ENCODE assay signal across 12 cellular contexts in genomic region chr15:67832031-67832551, GRCh38. TPM values are rescaled to one million over a fixed set of nuclear protein-coding genes. Genes with fewer than 3 reads are reported as not detected.
DNase-seq lines count a peak whose midpoint lies in the region; ATAC-seq, FAIRE-seq and TF ChIP-seq lines count a peak whose summit lies in the region.
"Had no signal": no experiment of that assay in that cellular context is flagged by ENCODE, and none has a peak within 500 bp of the region (broad histone marks: within the 10 kb centered on the region; RNA-seq: fewer than 3 reads in every experiment).

No MANE protein-coding gene starts in this region.

- no peaks in the 10 kb centered on the region for H3K79me2 ChIP-seq in K562 (ENCODE audit: control insufficient read depth, insufficient read depth, low read length)

- no peak for TF ChIP-seq POLR2A in K562 (conservative IDR thresholded peaks at IDR 0.05)

- intact Hi-C loops in K562 (cut with micrococcal nuclease), result loop anchor here (5.0 to 10.0 kb wide), 2 partner anchors 527 to 885 kb away; no protein-coding TSS in a partner anchor

- no peak for TF ChIP-seq EP300 in K562 (IDR thresholded peaks at IDR 0.05; ENCODE audit: low read length)

- DNase-seq in NCI-H2196 (lab: John Stamatoyannopoulos, UW; ENCODE audit: unreplicated experiment) (peak; percentile 18), NCI-H2196 treated with DMSO at 0.1 percent for 48 hours (lab: John Stamatoyannopoulos, UW; ENCODE audit: unreplicated experiment) (no peak), K562 (ENCODE audit: extremely low read depth in 1 of 4, low spot score in 3 of 4) (peak in 1 of 4 experiments; percentile 35), osteocyte (ENCODE audit: extremely low spot score, unreplicated experiment) (no peak)
- no peak for DNase-seq in activated naive CD4-positive, alpha-beta T cell treated with Interleukin-2 at 50 U/mL for 16 hours
- DNase-seq: activated naive CD8-positive, alpha-beta T cell treated with anti-CD3 and anti-CD28 coated beads, Interleukin-2, amount 10 ng/mL, durations not matched to agents 7 days and 5 days had no signal

- H4K20me1 ChIP-seq in K562 (replicated peaks; ENCODE audit: control insufficient read depth, insufficient read depth, low read length), result no peaks in the 10 kb centered on the region; the same call in 1 of the 2 replicates

- POLR2A ChIA-PET in K562 (lab: Yijun Ruan, JAX), result interaction anchor here (0.7 to 2.3 kb wide), 5 partner anchors 9 to 418 kb away, joined by 3 to 7 read pairs (median 3); no protein-coding TSS in a partner anchor

- H3K9me3 ChIP-seq in K562 (replicated peaks; ENCODE audit: control insufficient read depth, insufficient read depth, low read depth, low read length), result no peaks in the 10 kb centered on the region

- TF ChIP-seq RAD21 in K562 (CRISPR knock-in tag; conservative IDR thresholded peaks at IDR 0.05 in 1 of 2, IDR thresholded peaks at IDR 0.05 in 1 of 2), result peak; percentile 19 to 57; a peak in 2 of 4 replicates

- H3K4me1 ChIP-seq in K562 (replicated peaks in 1 of 2; ENCODE audit: control insufficient read depth in 2 of 2, insufficient read depth in 2 of 2, low read length in 2 of 2), result peaks cover 0 to 31% of the 10 kb centered on the region in 2 experiments; a peak in 3 of 5 replicates

- FAIRE-seq in K562 (lab: Jason Lieb, UNC), result peak; percentile 32
- FAIRE-seq: H54, RCC 7860 had no signal

- no TSS peak for BruUV-seq in K562 (replicated peaks; lab: Mats Ljungman, UMichigan)

- ATAC-seq in K562, result 0 out of 3 replicates have a peak, but pooled peaks have one; percentile 13
- ATAC-seq in HG02588 (IDR thresholded peaks at IDR 0.05; ENCODE audit: unreplicated experiment), result no peak
- no peak for ATAC-seq in HG03108 (IDR thresholded peaks at IDR 0.05; ENCODE audit: unreplicated experiment)

- H3K9me1 ChIP-seq in K562 (ENCODE audit: control insufficient read depth, insufficient read depth, low read length), result no peaks in the 10 kb centered on the region

- H3K27me3 ChIP-seq in K562 (ENCODE audit: control insufficient read depth in 2 of 2, insufficient read depth in 2 of 2, low read length in 2 of 2), result peaks cover 2 to 29% of the 10 kb centered on the region in 2 experiments; a peak in 4 of 5 replicates

- no peak overlapping the region for H3K4me3 Mint-ChIP-seq in osteocyte (ENCODE audit: unreplicated experiment)

- no peaks in the 10 kb centered on the region for H3K36me3 ChIP-seq in K562 (ENCODE audit: control insufficient read depth, insufficient read depth, low read length)

- 22% methylated on average over 8 of the region's 9 CpGs for WGBS in K562 (ENCODE audit: insufficient coverage, low coverage, missing lambda C conversion rate)

- peak; percentile 45; the same call in 1 of the 2 replicates for TF ChIP-seq CTCF in LNCAP (IDR thresholded peaks at IDR 0.05)
- TF ChIP-seq CTCF in K562 (IDR thresholded peaks at IDR 0.05 in 2 of 3, conservative IDR thresholded peaks at IDR 0.05 in 1 of 3; ENCODE audit: insufficient read depth in 2 of 3, low read depth in 1 of 3, low read length in 3 of 3), result peak; percentile 31 to 54 (median 52); a peak in 4 of 6 replicates
- peak; percentile 43 for TF ChIP-seq CTCF in osteocyte (IDR thresholded peaks at IDR 0.05)

- no peak overlapping the region for H3K27ac ChIP-seq in K562 (ENCODE audit: extremely low read depth, low read depth, low read length)

- CTCF ChIA-PET in K562 (lab: Yijun Ruan, JAX; ENCODE audit: low intra/inter-chr PET ratio), result interaction anchor here (0.6 to 5.5 kb wide), 3 partner anchors 330 to 885 kb away, joined by 4 to 39 read pairs (median 13); no protein-coding TSS in a partner anchor

- no peak overlapping the region for H3K4me2 ChIP-seq in K562 (ENCODE audit: insufficient read depth, low read length)

- no peaks in the 10 kb centered on the region for H3K36me3 Mint-ChIP-seq in osteocyte (ENCODE audit: unreplicated experiment)
- H3K36me3 Mint-ChIP-seq: activated naive CD8-positive, alpha-beta T cell treated with anti-CD3 and anti-CD28 coated beads, Interleukin-2, amount 10 ng/mL, durations not matched to agents 7 days and 5 days; CD4-positive, alpha-beta memory T cell had no signal

- in situ Hi-C loops in K562 (cut with MboI), result loop anchor here (10.0 kb wide), 1 partner anchor 897 kb away; no protein-coding TSS in a partner anchor

- no peak overlapping the region for H3K4me3 ChIP-seq in K562

- no peak overlapping the region; a peak in 1 of 4 replicates for H3K9ac ChIP-seq in K562 (ENCODE audit: insufficient read depth in 1 of 2, low read depth in 2 of 2, low read length in 2 of 2)

- H2AFZ ChIP-seq in K562 (ENCODE audit: low read depth, low read length), result no peak overlapping the region

- peaks cover 36% of the 10 kb centered on the region for H3K4me1 Mint-ChIP-seq in osteocyte (ENCODE audit: unreplicated experiment)

- H3K27me3 Mint-ChIP-seq in osteocyte (ENCODE audit: unreplicated experiment), result peaks cover 63% of the 10 kb centered on the region

- no peaks in the 10 kb centered on the region for H3K9me3 Mint-ChIP-seq in osteocyte (ENCODE audit: unreplicated experiment)
- H3K9me3 Mint-ChIP-seq: activated naive CD8-positive, alpha-beta T cell treated with anti-CD3 and anti-CD28 coated beads, Interleukin-2, amount 10 ng/mL, durations not matched to agents 7 days and 5 days had no signal

- H3K27ac Mint-ChIP-seq in osteocyte (ENCODE audit: unreplicated experiment), result no peak overlapping the region
- H3K27ac Mint-ChIP-seq: activated naive CD8-positive, alpha-beta T cell treated with anti-CD3 and anti-CD28 coated beads, Interleukin-2, amount 10 ng/mL, durations not matched to agents 7 days and 5 days had no signal

TF ChIP-seq in K562, 482 proteins besides CTCF, POLR2A, EP300 and RAD21 (continues in another document):
- TF ChIP-seq MAFG (tag; conservative IDR thresholded peaks at IDR 0.05), result no peak
- TF ChIP-seq RNF2 (IDR thresholded peaks at IDR 0.05), result no peak

RNA-seq across cellular contexts. Expression of gene SKOR1, which starts 6.8 kb away (rescaled TPM):
- 0.12 and 0.25 TPM in 2 replicates for total RNA-seq in K562 (2011; cell fraction: chromatin; rRNA removed; ENCODE audit: low replicate concordance)
- 0.17 TPM in 1 of 2 replicates, not detected in the other for total RNA-seq in K562 (2011; cell fraction: nucleolus; rRNA removed)
- total RNA-seq in K562 (2011; cell fraction: nucleoplasm; rRNA removed), result 0.07 TPM in 1 of 2 replicates, not detected in the other
- 0.12 and 0.41 TPM in 2 replicates for total RNA-seq in K562 (2014; rRNA removed)
- total RNA-seq in K562 (2014; rRNA removed; fragmentation: Illumina TruSeq; extraction: Trizol), result not detected in 2 replicates
- total RNA-seq in K562 (2015; rRNA removed; fragmentation: Illumina TruSeq; extraction: Trizol), result 0.07 TPM in 1 of 2 replicates, not detected in the other
- total RNA-seq in K562 (2021), result 0.31 TPM in 2 replicates
- 0.04 and 0.08 TPM in 2 replicates for polyA plus RNA-seq in K562 (2011; rRNA removed)
- 0.01 and 0.07 TPM in 2 replicates for polyA plus RNA-seq in K562 (2011; cell fraction: cytosol; rRNA removed)
- 0.18 and 0.22 TPM in 2 replicates for polyA plus RNA-seq in K562 (2011; cell fraction: nucleus; rRNA removed)
- polyA plus RNA-seq in K562 (2012), result 0.13 and 0.43 TPM in 2 replicates
- polyA plus RNA-seq in K562 (2014; fragmentation: Illumina TruSeq; extraction: Trizol), result 0.04 and 0.07 TPM in 2 replicates
- polyA plus RNA-seq in K562 (2014; fragmentation: Nextera tagmentation; extraction: Ambion mirVana), result not detected
- 0.11 and 0.23 TPM in 2 replicates for polyA plus RNA-seq in K562 (2014; rRNA removed)
- polyA minus RNA-seq in K562 (2011; rRNA and poly(A)+ RNA removed), result 0.07 and 0.12 TPM in 2 replicates
- 0.36 TPM in 1 of 2 replicates, not detected in the other for polyA minus RNA-seq in K562 (2011; cell fraction: cytosol; rRNA and poly(A)+ RNA removed)
- polyA minus RNA-seq in K562 (2011; cell fraction: nucleus; rRNA and poly(A)+ RNA removed), result 0.13 and 0.33 TPM in 2 replicates
- total RNA-seq in osteocyte, result 0.42 and 0.48 TPM in 2 replicates

RNA-seq across cellular contexts. Expression of gene RNU6-1, which starts 7.8 kb away (rescaled TPM):
- not detected in 2 replicates for total RNA-seq in K562 (2011; cell fraction: chromatin; rRNA removed; ENCODE audit: low replicate concordance)
- not detected in 2 replicates for total RNA-seq in K562 (2011; cell fraction: nucleolus; rRNA removed)
- total RNA-seq in K562 (2011; cell fraction: nucleoplasm; rRNA removed), result not detected in 2 replicates
- total RNA-seq in K562 (2014; rRNA removed), result not detected in 2 replicates
- total RNA-seq in K562 (2014; rRNA removed; fragmentation: Illumina TruSeq; extraction: Trizol), result not detected in 2 replicates
- total RNA-seq in K562 (2015; rRNA removed; fragmentation: Illumina TruSeq; extraction: Trizol), result not detected in 2 replicates
- not detected in 2 replicates for total RNA-seq in K562 (2021)
- not detected in 2 replicates for polyA plus RNA-seq in K562 (2011; rRNA removed)
- polyA plus RNA-seq in K562 (2011; cell fraction: cytosol; rRNA removed), result not detected in 2 replicates
- polyA plus RNA-seq in K562 (2011; cell fraction: nucleus; rRNA removed), result not detected in 2 replicates
- polyA plus RNA-seq in K562 (2012), result not detected in 2 replicates
- not detected in 2 replicates for polyA plus RNA-seq in K562 (2014; fragmentation: Illumina TruSeq; extraction: Trizol)
- polyA plus RNA-seq in K562 (2014; fragmentation: Nextera tagmentation; extraction: Ambion mirVana), result not detected
- not detected in 2 replicates for polyA plus RNA-seq in K562 (2014; rRNA removed)
- polyA minus RNA-seq in K562 (2011; rRNA and poly(A)+ RNA removed), result under 0.01 TPM in 2 replicates
- 667 TPM in 1 of 2 replicates, not detected in the other for polyA minus RNA-seq in K562 (2011; cell fraction: cytosol; rRNA and poly(A)+ RNA removed)
- under 0.01 TPM in 1 of 2 replicates, not detected in the other for polyA minus RNA-seq in K562 (2011; cell fraction: nucleus; rRNA and poly(A)+ RNA removed)
- total RNA-seq in osteocyte, result not detected in 2 replicates
- total RNA-seq: activated naive CD8-positive, alpha-beta T cell treated with anti-CD3 and anti-CD28 coated beads, Interleukin-2, amount 10 ng/mL, durations not matched to agents 7 days and 5 days; CD4-positive, alpha-beta memory T cell had no signal
- polyA plus RNA-seq: CD4-positive, alpha-beta memory T cell had no signal
